In genomic region chr5:1098986-1099597, GRCh38 we compare ENCODE assay signal across 18 cellular contexts. TPM values are rescaled to one million over a fixed set of nuclear protein-coding genes. Genes with fewer than 3 reads are reported as not detected.
DNase-seq lines count a peak whose midpoint lies in the region; ATAC-seq, FAIRE-seq and TF ChIP-seq lines count a peak whose summit lies in the region.
"Had no signal": no experiment of that assay in that cellular context is flagged by ENCODE, and none has a peak within 500 bp of the region (broad histone marks: within the 10 kb centered on the region; RNA-seq: fewer than 3 reads in every experiment).

No MANE protein-coding gene starts in this region.

- H2AFZ ChIP-seq in mesenchymal stem cell (ENCODE audit: low read depth, low read length): no peak overlapping the region

- H3K14ac ChIP-seq in mesenchymal stem cell (ENCODE audit: low read length in 2 of 2): peak overlapping the region in 1 of 2 experiments; percentile 89

- no peaks in the 10 kb centered on the region for H3K9me3 Mint-ChIP-seq in activated T-cell treated with anti-CD3 and anti-CD28 coated beads, Interleukin-2, amount 50 U/mL, for 24 hours
- no peaks in the 10 kb centered on the region for H3K9me3 Mint-ChIP-seq in endodermal cell
- H3K9me3 Mint-ChIP-seq: activated B cell treated with CpG ODN at 0.5 μM for 24 hours, HFFc6, immature natural killer cell had no signal

- peak; percentile 42 to 57 for ATAC-seq in upper lobe of left lung (ENCODE audit: low FRiP score in 2 of 2)

- no peaks in the 10 kb centered on the region for H3K79me1 ChIP-seq in mesenchymal stem cell (replicated peaks; ENCODE audit: low read length, poor library complexity, severe bottlenecking)

- H3K4me2 ChIP-seq in mesenchymal stem cell (ENCODE audit: low read length, poor library complexity, severe bottlenecking): no peak overlapping the region

- 84 to 92% methylated on average over 20 to 28 of the region's 28 CpGs for WGBS in endodermal cell (ENCODE audit: insufficient coverage in 1 of 2, insufficient read length in 1 of 2), 2 experiments
- 89% methylated on average over 27 of the region's 28 CpGs for WGBS in mesenchymal stem cell
- WGBS in upper lobe of left lung, 2 donors: 88 to 89% methylated on average over 24 to 27 of the region's 28 CpGs

- H3K4ac ChIP-seq in mesenchymal stem cell (ENCODE audit: low read depth in 1 of 2, low read length in 2 of 2): no peak overlapping the region

- H4K8ac ChIP-seq in mesenchymal stem cell (ENCODE audit: low read length): peak overlapping the region; percentile 25

- H3K27ac ChIP-seq in endodermal cell (ENCODE audit: low read depth, low read length): no peak overlapping the region
- no peak overlapping the region for H3K27ac ChIP-seq in mesenchymal stem cell (ENCODE audit: low read length, poor library complexity, severe bottlenecking)
- no peak overlapping the region for H3K27ac ChIP-seq in upper lobe of left lung
- H3K27ac ChIP-seq: skin epidermis, tibial artery had no signal

- TF ChIP-seq CTCF in endodermal cell (conservative IDR thresholded peaks at IDR 0.05) (no peak), upper lobe of left lung (IDR thresholded peaks at IDR 0.05) (no peak)

- no peak overlapping the region for H3K4me3 Mint-ChIP-seq in activated T-cell treated with anti-CD3 and anti-CD28 coated beads, Interleukin-2, amount 50 U/mL, for 24 hours
- no peak overlapping the region for H3K4me3 Mint-ChIP-seq in endodermal cell
- H3K4me3 Mint-ChIP-seq: activated B cell treated with CpG ODN at 0.5 μM for 24 hours, HFFc6, immature natural killer cell had no signal

- H3K9me3 ChIP-seq in endodermal cell (ENCODE audit: control insufficient read depth, low read length) (no peaks in the 10 kb centered on the region), mesenchymal stem cell (ENCODE audit: control insufficient read depth, low read length) (no peaks in the 10 kb centered on the region), upper lobe of left lung (no peaks in the 10 kb centered on the region)
- H3K9me3 ChIP-seq: tibial artery had no signal

- peak overlapping the region; percentile 50 for H3K27ac Mint-ChIP-seq in activated T-cell treated with anti-CD3 and anti-CD28 coated beads, Interleukin-2, amount 50 U/mL, for 24 hours
- peak overlapping the region; percentile 39 for H3K27ac Mint-ChIP-seq in endodermal cell
- H3K27ac Mint-ChIP-seq: activated B cell treated with CpG ODN at 0.5 μM for 24 hours, HFFc6 had no signal

- no peak for TF ChIP-seq EP300 in upper lobe of left lung (IDR thresholded peaks at IDR 0.05)

- peak overlapping the region; percentile 31 for H2BK15ac ChIP-seq in mesenchymal stem cell (ENCODE audit: low read depth, poor library complexity, severe bottlenecking)

- H3K36me3 Mint-ChIP-seq in activated T-cell treated with anti-CD3 and anti-CD28 coated beads, Interleukin-2, amount 50 U/mL, for 24 hours (ENCODE audit: low read depth): peaks cover 24% of the 10 kb centered on the region
- peaks cover 11% of the 10 kb centered on the region for H3K36me3 Mint-ChIP-seq in endodermal cell (ENCODE audit: low read depth)

- peak overlapping the region in 1 of 2 experiments; percentile 43 for H3K18ac ChIP-seq in mesenchymal stem cell (ENCODE audit: low read depth in 1 of 2, low read length in 2 of 2)

- no peak overlapping the region for H4K91ac ChIP-seq in mesenchymal stem cell (ENCODE audit: low read length)

- FAIRE-seq in RCC 7860 (lab: Jason Lieb, UNC): no peak

- no peak overlapping the region for H2BK5ac ChIP-seq in mesenchymal stem cell (ENCODE audit: low read depth, low read length, poor library complexity, severe bottlenecking)

- peaks cover 24% of the 10 kb centered on the region for H3K4me1 ChIP-seq in endodermal cell (ENCODE audit: control insufficient read depth, insufficient read depth, low read length)
- H3K4me1 ChIP-seq in mesenchymal stem cell (ENCODE audit: control insufficient read depth, insufficient read depth, low read depth, low read length): peaks cover 7% of the 10 kb centered on the region
- H3K4me1 ChIP-seq in upper lobe of left lung: peaks cover 25 to 41% (median 31%) of the 10 kb centered on the region in 4 donors

- no peak for DNase-seq in activated T-cell treated with anti-CD3 and anti-CD28 coated beads, Interleukin-2, amount 50 U/mL, for 24 hours
- no peak for DNase-seq in activated T-cell treated with anti-CD3 and anti-CD28 coated beads for 4 hours
- DNase-seq in endodermal cell: no peak
- DNase-seq in mesenchymal stem cell: no peak
- peak in 1 of 2 donors; percentile 83 for DNase-seq in upper lobe of left lung
- no peak for DNase-seq in RCC 7860 (ENCODE audit: low spot score)
- DNase-seq in NCI-H1436 treated with DMSO at 0.1 percent for 48 hours (lab: John Stamatoyannopoulos, UW): no peak
- DNase-seq in KG1 (lab: John Stamatoyannopoulos, UW): no peak
- DNase-seq: activated B cell treated with CpG ODN at 0.5 μM for 24 hours, activated gamma-delta T cell treated with Interleukin-2 at 50 U/mL for 16 hours, DMS53, HFFc6, immature natural killer cell, NCI-H1048, NCI-H2107, NCI-H774, tibial artery had no signal

- peak overlapping the region in 1 of 2 experiments; percentile 57 for H3K23ac ChIP-seq in mesenchymal stem cell (ENCODE audit: low read length in 2 of 2)

- H3K4me3 ChIP-seq in endodermal cell (ENCODE audit: low read length) (no peak overlapping the region), mesenchymal stem cell (ENCODE audit: insufficient read depth in 1 of 2, low read depth in 1 of 2, low read length in 2 of 2) (no peak overlapping the region), upper lobe of left lung (no peak overlapping the region)
- H3K4me3 ChIP-seq: skin epidermis, tibial artery had no signal

- H3K27me3 ChIP-seq in endodermal cell (ENCODE audit: control insufficient read depth, insufficient read depth, low read length, poor library complexity, severe bottlenecking): no peaks in the 10 kb centered on the region
- peaks cover 4 to 41% of the 10 kb centered on the region in 2 experiments for H3K27me3 ChIP-seq in mesenchymal stem cell (ENCODE audit: control insufficient read depth in 1 of 2, insufficient read depth in 1 of 2, low read length in 2 of 2)
- H3K27me3 ChIP-seq in upper lobe of left lung: no peaks in the 10 kb centered on the region
- H3K27me3 ChIP-seq: tibial artery had no signal

- peak overlapping the region in 1 of 2 experiments; percentile 61 for H2BK12ac ChIP-seq in mesenchymal stem cell (ENCODE audit: low read length in 2 of 2)

- no peak overlapping the region for H2AK5ac ChIP-seq in mesenchymal stem cell (ENCODE audit: low read length, severe bottlenecking)

- H3K36me3 ChIP-seq in endodermal cell (ENCODE audit: control insufficient read depth, insufficient read depth, low read length) (peaks cover 3% of the 10 kb centered on the region), mesenchymal stem cell (ENCODE audit: control insufficient read depth in 1 of 2, insufficient read depth in 2 of 2, low read depth in 1 of 2, low read length in 2 of 2) (peaks cover 0 to 8% of the 10 kb centered on the region in 2 experiments), upper lobe of left lung (peaks cover 0 to 16% (median 6%) of the 10 kb centered on the region in 4 donors)

- H3K9ac ChIP-seq in endodermal cell (ENCODE audit: extremely low read depth, low read length, poor library complexity, severe bottlenecking) (no peak overlapping the region), mesenchymal stem cell (ENCODE audit: low read length) (no peak overlapping the region)

- peaks cover 61% of the 10 kb centered on the region for H3K4me1 Mint-ChIP-seq in activated T-cell treated with anti-CD3 and anti-CD28 coated beads, Interleukin-2, amount 50 U/mL, for 24 hours (ENCODE audit: low read depth)
- H3K4me1 Mint-ChIP-seq in endodermal cell: peaks cover 46% of the 10 kb centered on the region

- no peak for TF ChIP-seq POLR2A in upper lobe of left lung (IDR thresholded peaks at IDR 0.05)

- H3K27me3 Mint-ChIP-seq in activated T-cell treated with anti-CD3 and anti-CD28 coated beads, Interleukin-2, amount 50 U/mL, for 24 hours: no peaks in the 10 kb centered on the region
- H3K27me3 Mint-ChIP-seq in endodermal cell (ENCODE audit: insufficient read depth): no peaks in the 10 kb centered on the region
- H3K27me3 Mint-ChIP-seq: activated B cell treated with CpG ODN at 0.5 μM for 24 hours had no signal

- no peak overlapping the region for H2BK120ac ChIP-seq in mesenchymal stem cell (ENCODE audit: low read depth, low read length)

RNA-seq across cellular contexts. Expression of gene SLC12A7, which starts 12.8 kb away (rescaled TPM):
- total RNA-seq in endodermal cell (10 to 100 TPM; 58.9 to 61.6 TPM), upper lobe of left lung (100 to 1,000 TPM in 1 of 6 donors, 10 to 100 TPM in 5; 31.3 to 138 (median 48.5) TPM)
- polyA plus RNA-seq in endodermal cell (2013, experiment 1 of 2): 45.1 TPM
- 40.0 TPM for polyA plus RNA-seq in endodermal cell (2013, experiment 2 of 2)
- 23.4 TPM for polyA plus RNA-seq in mesenchymal stem cell (2013, experiment 1 of 2)
- 22.9 TPM for polyA plus RNA-seq in mesenchymal stem cell (2013, experiment 2 of 2)
